In the genomic region with DNA sequence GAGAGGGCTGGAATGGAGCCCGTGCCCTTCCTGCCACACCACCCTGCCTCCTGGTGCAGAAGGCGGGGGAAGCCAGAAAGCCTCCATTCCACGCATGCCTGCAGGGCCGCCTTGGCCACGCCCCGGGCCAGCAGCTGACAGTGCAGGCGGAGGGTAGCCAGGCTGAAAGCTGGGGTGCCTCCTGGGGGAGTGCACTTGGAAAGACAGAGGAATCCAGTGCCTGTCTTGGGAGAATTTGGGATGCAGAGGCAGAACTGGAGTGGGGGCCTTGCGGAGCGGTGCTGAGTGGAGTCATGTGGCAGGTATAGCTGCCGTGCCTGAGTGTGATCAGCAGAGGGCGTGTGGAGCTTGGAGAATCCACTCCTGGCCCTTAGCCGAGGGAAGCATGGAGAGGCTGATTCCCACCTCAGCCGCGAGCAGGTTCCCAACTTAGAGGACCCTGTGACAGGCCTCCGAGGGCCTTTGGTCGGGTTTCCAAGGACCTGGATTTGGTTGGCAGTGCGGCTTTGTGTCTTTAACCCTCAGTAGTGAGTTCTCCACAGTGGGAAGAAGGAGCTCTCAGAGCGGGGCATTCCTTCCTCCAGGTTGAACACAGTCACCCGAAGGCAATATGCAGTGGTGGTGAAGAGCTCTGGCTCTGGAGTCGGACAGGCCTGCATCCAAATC, we compare ENCODE assay signal across 8 cellular contexts. TPM values are rescaled to one million over a fixed set of nuclear protein-coding genes. Genes with fewer than 3 reads are reported as not detected.
DNase-seq lines count a peak whose midpoint lies in the region; ATAC-seq, FAIRE-seq and TF ChIP-seq lines count a peak whose summit lies in the region.

No MANE protein-coding gene starts in this region.

- WGBS in GM23248 (ENCODE audit: low coverage in 1 of 2, low lambda C conversion rate in 2 of 2, missing lambda C conversion rate in 2 of 2), 2 experiments: 5 to 7% methylated on average over 20 of the region's 20 CpGs
- no CpG with 5 or more reads among the region's 20 CpGs for WGBS in trophoblast cell (ENCODE audit: extremely low coverage, insufficient coverage, insufficient read length)
- WGBS in transverse colon (ENCODE audit: low coverage in 1 of 2), 2 donors: 9% methylated on average over 18 of the region's 20 CpGs; no CpG with 5 or more reads in 1 of the 2 donors

- no peak for FAIRE-seq in D721Med (lab: Jason Lieb, UNC)

- TF ChIP-seq EP300 in transverse colon (IDR thresholded peaks at IDR 0.05; ENCODE audit: low read depth): no peak

- no peak overlapping the region for H2AK5ac ChIP-seq in trophoblast cell (ENCODE audit: low read length)

- no peaks in the 10 kb centered on the region for H4K20me1 ChIP-seq in GM23248 (ENCODE audit: insufficient read depth)

- peak; percentile 92 for TF ChIP-seq CTCF in D721Med (IDR thresholded peaks at IDR 0.05; ENCODE audit: insufficient read depth, missing control alignments)
- peak; percentile 78 to 91 (median 84) for TF ChIP-seq CTCF in transverse colon (IDR thresholded peaks at IDR 0.05)

- in situ Hi-C loops in GM23248 (cut with MboI): no loop called here
- in situ Hi-C loops in transverse colon (cut with MboI; ENCODE audit: low pct_ligation_motif_present in 1 of 4, low pct_unique_long_range_greater_than_20kb in 1 of 4, low sequenced_read_pairs in 3 of 4): no loop called here

- H3K4me3 ChIP-seq in GM23248 (peak overlapping the region; percentile 70), trophoblast cell (ENCODE audit: low read depth, low read length) (peak overlapping the region; percentile 45), transverse colon (peak overlapping the region in 3 of 4 donors; percentile 10 to 53 (median 32))

- TF ChIP-seq POLR2A in transverse colon (IDR thresholded peaks at IDR 0.05): no peak

- H3K9ac ChIP-seq in GM23248: peak overlapping the region; percentile 31
- no peak overlapping the region for H3K9ac ChIP-seq in trophoblast cell (ENCODE audit: low read length)

- ATAC-seq in Right ventricle myocardium superior (ENCODE audit: poor library complexity): peak; percentile 94

- peak overlapping the region; percentile 21 for H4K12ac ChIP-seq in trophoblast cell (ENCODE audit: low read depth, low read length)

- peak overlapping the region; percentile 19 for H4K8ac ChIP-seq in trophoblast cell (ENCODE audit: low read depth, low read length)

- H3K4ac ChIP-seq in trophoblast cell (ENCODE audit: low read depth, low read length): no peak overlapping the region

- H3K79me1 ChIP-seq in trophoblast cell (ENCODE audit: low read length): no peaks in the 10 kb centered on the region

- H3K27me3 ChIP-seq in GM23248 (replicated peaks; ENCODE audit: insufficient read depth) (no peaks in the 10 kb centered on the region), trophoblast cell (ENCODE audit: insufficient read depth, low read length) (no peaks in the 10 kb centered on the region), transverse colon (no peaks in the 10 kb centered on the region)

- H2AFZ ChIP-seq in GM23248 (peak overlapping the region; percentile 66), trophoblast cell (ENCODE audit: insufficient read depth, low read length, poor library complexity) (peak overlapping the region; percentile 38)

- H3K36me3 ChIP-seq in GM23248 (ENCODE audit: low read depth) (no peaks in the 10 kb centered on the region), trophoblast cell (ENCODE audit: control insufficient read depth in 1 of 2, insufficient read depth in 2 of 2, low read length in 2 of 2) (peaks cover 2 to 12% of the 10 kb centered on the region in 2 experiments), transverse colon (no peaks in the 10 kb centered on the region)

- H2BK12ac ChIP-seq in trophoblast cell (ENCODE audit: low read length): no peak overlapping the region

- no peak overlapping the region for H2BK5ac ChIP-seq in trophoblast cell (ENCODE audit: low read depth, low read length, poor library complexity)

- no peak overlapping the region for H2BK120ac ChIP-seq in trophoblast cell (ENCODE audit: insufficient read depth, low read length, poor library complexity)

- H3K79me2 ChIP-seq in GM23248 (ENCODE audit: insufficient read depth) (no peaks in the 10 kb centered on the region), trophoblast cell (ENCODE audit: control insufficient read depth, insufficient read depth, low read length, poor library complexity) (no peaks in the 10 kb centered on the region)

- H3K4me2 ChIP-seq in GM23248 (ENCODE audit: unreplicated experiment) (peak overlapping the region; percentile 90), trophoblast cell (ENCODE audit: low read length) (peak overlapping the region; percentile 71)

- H3K27ac ChIP-seq in GM23248 (peak overlapping the region; percentile 25; the same call in 1 of the 2 replicates), trophoblast cell (ENCODE audit: low read depth, low read length) (no peak overlapping the region), transverse colon (peak overlapping the region; percentile 23 to 71 (median 56))

- H3K9me2 ChIP-seq in GM23248 (ENCODE audit: insufficient read depth): no peaks in the 10 kb centered on the region

- no peak overlapping the region for H3K18ac ChIP-seq in trophoblast cell (ENCODE audit: low read length)

- intact Hi-C loops in Right ventricle myocardium superior (cut with DNase I) (loop anchor here (5.0 kb wide), 1 partner anchor 50 kb away; no protein-coding TSS in a partner anchor), transverse colon (cut with DNase I; ENCODE audit: low total_unique reads) (no loop called here)

- H3K4me1 ChIP-seq in GM23248 (ENCODE audit: insufficient read depth) (peaks cover 7% of the 10 kb centered on the region; the same call in 1 of the 2 replicates), trophoblast cell (ENCODE audit: control insufficient read depth in 1 of 2, insufficient read depth in 2 of 2, low read length in 2 of 2) (peaks cover 4 to 11% of the 10 kb centered on the region in 2 experiments), transverse colon (peaks cover 6 to 23% (median 20%) of the 10 kb centered on the region in 4 donors)

- no peak overlapping the region for H3K23ac ChIP-seq in trophoblast cell (ENCODE audit: low read length)

- H3F3A ChIP-seq in GM23248 (ENCODE audit: insufficient read depth): no peaks in the 10 kb centered on the region

- no peak overlapping the region for H3K14ac ChIP-seq in trophoblast cell (ENCODE audit: low read length)

- DNase-seq in D721Med (ENCODE audit: insufficient read length, low spot score) (peak; percentile 93), GM23248 (peak; percentile 93), NAMALWA (ENCODE audit: low spot score) (peak; percentile 73), SKM-1 treated with dmso at 0.1 percent for 144 hours (lab: John Stamatoyannopoulos, UW; ENCODE audit: unreplicated experiment) (peak; percentile 39), Right ventricle myocardium superior (peak; percentile 88), trophoblast cell (peak; percentile 77 to 88), transverse colon (peak; percentile 84)
- DNase-seq in activated naive CD8-positive, alpha-beta T cell treated with anti-CD3 and anti-CD28 coated beads, Interleukin-2, amount 50 U/mL, for 16 hours (ENCODE audit: low read depth, low spot score): peak; percentile 17

- H4K91ac ChIP-seq in trophoblast cell (ENCODE audit: low read depth, low read length): peak overlapping the region; percentile 28

- no peaks in the 10 kb centered on the region for H3K9me3 ChIP-seq in GM23248 (ENCODE audit: low read depth)
- H3K9me3 ChIP-seq in trophoblast cell (ENCODE audit: insufficient read depth, low read depth, low read length): no peaks in the 10 kb centered on the region
- H3K9me3 ChIP-seq in transverse colon: no peaks in the 10 kb centered on the region

RNA-seq across cellular contexts. Expression of a gene that starts 9.1 kb away (rescaled TPM):
- 39.2 and 59.2 TPM in 2 replicates for total RNA-seq in GM23248 (2014; rRNA removed; shearing (Covaris generic))
- 60.9 and 64.4 TPM in 2 replicates for polyA plus RNA-seq in GM23248 (2016; fragmentation: Nextera tagmentation; extraction: Ambion mirVana)
- total RNA-seq in Right ventricle myocardium superior (56.9 TPM), transverse colon (10 to 100 TPM; 24.7 to 37.5 (median 27.9) TPM)
- polyA plus RNA-seq in trophoblast cell (2013): 35.0 and 35.4 TPM in 2 replicates

RNA-seq across cellular contexts. Expression of a gene that starts 21.8 kb away (rescaled TPM):
- total RNA-seq in GM23248 (2014; rRNA removed; shearing (Covaris generic)): 22.9 and 30.9 TPM in 2 replicates
- polyA plus RNA-seq in GM23248 (2016; fragmentation: Nextera tagmentation; extraction: Ambion mirVana): 11.8 and 12.3 TPM in 2 replicates
- 19.0 TPM for total RNA-seq in Right ventricle myocardium superior
- 15.7 and 17.3 TPM in 2 replicates for polyA plus RNA-seq in trophoblast cell (2013)
- 10 to 100 TPM; 26.3 to 92.4 (median 44.2) TPM for total RNA-seq in transverse colon

RNA-seq across cellular contexts. Expression of a gene that starts 39.5 kb away (rescaled TPM):
- total RNA-seq in GM23248 (2014; rRNA removed; shearing (Covaris generic)): 29.1 and 46.8 TPM in 2 replicates
- polyA plus RNA-seq in GM23248 (2016; fragmentation: Nextera tagmentation; extraction: Ambion mirVana): 34.1 and 36.0 TPM in 2 replicates
- total RNA-seq in Right ventricle myocardium superior (29.5 TPM), transverse colon (100 to 1,000 TPM in 3 of 4 donors, 10 to 100 TPM in 1; 90.8 to 117 (median 109) TPM)
- 24.9 and 26.1 TPM in 2 replicates for polyA plus RNA-seq in trophoblast cell (2013)

RNA-seq across cellular contexts. Expression of a gene that starts 39.9 kb away (rescaled TPM):
- total RNA-seq in GM23248 (2014; rRNA removed; shearing (Covaris generic)): 10.0 and 13.8 TPM in 2 replicates
- 30.3 and 33.2 TPM in 2 replicates for polyA plus RNA-seq in GM23248 (2016; fragmentation: Nextera tagmentation; extraction: Ambion mirVana)
- total RNA-seq in Right ventricle myocardium superior (35.5 TPM), transverse colon (10 to 100 TPM in 3 of 4 donors, 1 to 10 TPM in 1; 6.0 to 47.0 (median 12.5) TPM)
- 13.3 and 13.9 TPM in 2 replicates for polyA plus RNA-seq in trophoblast cell (2013)

RNA-seq across cellular contexts. Expression of a gene that starts 58.5 kb away (rescaled TPM):
- 474 and 525 TPM in 2 replicates for total RNA-seq in GM23248 (2014; rRNA removed; shearing (Covaris generic))
- polyA plus RNA-seq in GM23248 (2016; fragmentation: Nextera tagmentation; extraction: Ambion mirVana): 596 and 633 TPM in 2 replicates
- total RNA-seq in Right ventricle myocardium superior: 7.2 TPM
- polyA plus RNA-seq in trophoblast cell (2013): 83.1 and 83.9 TPM in 2 replicates
- 10 to 100 TPM in 1 of 4 donors, 1 to 10 TPM in 3; 4.5 to 19.7 (median 7.8) TPM for total RNA-seq in transverse colon

Comparison
In these comparisons a context has a peak if more than half of its experiments do, and no peak if none do; other contexts are left out.
1. DNase-seq: peak in every context shown above with its lines; median percentile 93 in D721Med; 93 in GM23248; 88 in Right ventricle myocardium superior; 84 in transverse colon; 82 in trophoblast cell; 73 in NAMALWA; 39 in SKM-1 treated with dmso at 0.1 percent for 144 hours; 17 in activated naive CD8-positive, alpha-beta T cell treated with anti-CD3 and anti-CD28 coated beads, Interleukin-2, amount 50 U/mL, for 16 hours.